Comparison of ENCODE assay signal across 25 cellular contexts in genomic region chr9:34796924-34797323, GRCh38.
DNase-seq lines count a peak whose midpoint lies in the region; ATAC-seq and TF ChIP-seq lines count a peak whose summit lies in the region.
"Had no signal": no experiment of that assay in that cellular context is flagged by ENCODE, and none has a peak within 500 bp of the region (broad histone marks: within the 10 kb centered on the region; RNA-seq: fewer than 3 reads in every experiment).

No MANE protein-coding gene starts in this region.

- 56% methylated on average over 7 of the region's 7 CpGs for WGBS in HUES64
- 58 to 75% methylated on average over 3 to 7 of the region's 7 CpGs for WGBS in endodermal cell (ENCODE audit: insufficient coverage in 1 of 2, insufficient read length in 1 of 2), 2 experiments
- WGBS in adrenal gland, 4 donors = 16 to 23% (median 18%) methylated on average over 5 to 7 of the region's 7 CpGs

- no peaks in the 10 kb centered on the region for H3K4me1 Mint-ChIP-seq in endodermal cell
- no peaks in the 10 kb centered on the region for H3K4me1 Mint-ChIP-seq in CD8-positive, alpha-beta memory T cell
- H3K4me1 Mint-ChIP-seq: T-cell had no signal

- POLR2A ChIA-PET in CD8-positive, alpha-beta memory T cell (lab: Charles Lee) = no interaction called here

- no peak for TF ChIP-seq POLR2A in adrenal gland (IDR thresholded peaks at IDR 0.05)

- H3K27me3 ChIP-seq in HUES64 (ENCODE audit: insufficient read depth, low read length) = no peaks in the 10 kb centered on the region
- peaks cover 7% of the 10 kb centered on the region for H3K27me3 ChIP-seq in endodermal cell (ENCODE audit: control insufficient read depth, insufficient read depth, low read length, poor library complexity, severe bottlenecking)
- peaks cover 16% of the 10 kb centered on the region for H3K27me3 ChIP-seq in CD8-positive, alpha-beta memory T cell (ENCODE audit: insufficient read depth, low read length, poor library complexity, severe bottlenecking)
- H3K27me3 ChIP-seq in adrenal gland = no peaks in the 10 kb centered on the region

- H3K36me3 Mint-ChIP-seq in endodermal cell (ENCODE audit: low read depth) = no peaks in the 10 kb centered on the region
- no peaks in the 10 kb centered on the region for H3K36me3 Mint-ChIP-seq in CD8-positive, alpha-beta memory T cell
- H3K36me3 Mint-ChIP-seq: T-cell had no signal

- CTCF ChIA-PET in CD8-positive, alpha-beta memory T cell (lab: Charles Lee) = interaction anchor here (1.4 kb wide), 1 partner anchor 103 kb away, joined by 3 read pairs; no protein-coding TSS in a partner anchor

- peaks cover 20% of the 10 kb centered on the region for H3K27me3 Mint-ChIP-seq in endodermal cell (ENCODE audit: insufficient read depth)
- H3K27me3 Mint-ChIP-seq in CD8-positive, alpha-beta memory T cell = peaks cover 16 to 73% of the 10 kb centered on the region in 2 donors

- H3K36me3 ChIP-seq in HUES64 (ENCODE audit: insufficient read depth, low read length) (no peaks in the 10 kb centered on the region), endodermal cell (ENCODE audit: control insufficient read depth, insufficient read depth, low read length) (no peaks in the 10 kb centered on the region), adrenal gland (replicated peaks in 1 of 2) (no peaks in the 10 kb centered on the region)
- H3K36me3 ChIP-seq in CD8-positive, alpha-beta memory T cell (ENCODE audit: insufficient read depth, low read length) = no peaks in the 10 kb centered on the region
- H3K36me3 ChIP-seq: HAP-1, heart left ventricle, left lung had no signal

- H3K9ac ChIP-seq in HUES64 (ENCODE audit: low read depth, low read length) = no peak overlapping the region
- no peak overlapping the region for H3K9ac ChIP-seq in endodermal cell (ENCODE audit: extremely low read depth, low read length, poor library complexity, severe bottlenecking)

- no peaks in the 10 kb centered on the region for H3K9me3 ChIP-seq in HUES64 (ENCODE audit: insufficient read depth, low read depth, low read length)
- H3K9me3 ChIP-seq in endodermal cell (ENCODE audit: control insufficient read depth, low read length) = no peaks in the 10 kb centered on the region
- H3K9me3 ChIP-seq in CD8-positive, alpha-beta memory T cell (ENCODE audit: low read length) = no peaks in the 10 kb centered on the region
- peaks cover 0 to 6% (median 0%) of the 10 kb centered on the region in 3 donors for H3K9me3 ChIP-seq in adrenal gland (replicated peaks in 1 of 3)
- H3K9me3 ChIP-seq: HAP-1, heart left ventricle, left lung had no signal

- peak overlapping the region; percentile 4; the same call in 1 of the 2 replicates for H3K4me3 ChIP-seq in HUES64 (ENCODE audit: low read length)
- no peak overlapping the region for H3K4me3 ChIP-seq in endodermal cell (ENCODE audit: low read length)
- no peak overlapping the region for H3K4me3 ChIP-seq in CD8-positive, alpha-beta memory T cell (ENCODE audit: low read length)
- H3K4me3 ChIP-seq in adrenal gland = no peak overlapping the region
- H3K4me3 ChIP-seq: HAP-1, heart left ventricle, K562, left lung had no signal

- H3K27ac Mint-ChIP-seq in endodermal cell = no peak overlapping the region
- no peak overlapping the region for H3K27ac Mint-ChIP-seq in CD8-positive, alpha-beta memory T cell
- H3K27ac Mint-ChIP-seq: activated T-cell treated with anti-CD3 and anti-CD28 coated beads, Interleukin-2, amount 50 U/mL, for 72 hours; progenitor cell of endocrine pancreas; T-cell had no signal

- no peaks in the 10 kb centered on the region for H3K9me3 Mint-ChIP-seq in endodermal cell
- H3K9me3 Mint-ChIP-seq in CD8-positive, alpha-beta memory T cell = no peaks in the 10 kb centered on the region

- H3K27ac ChIP-seq in HUES64 (ENCODE audit: low read depth, low read length) (no peak overlapping the region), endodermal cell (ENCODE audit: low read depth, low read length) (no peak overlapping the region), adrenal gland (no peak overlapping the region)
- H3K27ac ChIP-seq in CD8-positive, alpha-beta memory T cell (ENCODE audit: low read depth, low read length) = no peak overlapping the region
- H3K27ac ChIP-seq: epithelial cell of prostate, heart left ventricle, left lung had no signal

- intact Hi-C loops in adrenal gland (cut with DNase I) = no loop called here

- DNase-seq in Daoy (ENCODE audit: low read depth) (peak; percentile 32), NOMO-1 (lab: John Stamatoyannopoulos, UW; ENCODE audit: unreplicated experiment in 2 of 2) (peak; percentile 46 to 62), endodermal cell (peak; percentile 74), DMS79 treated with DMSO at 0.1 percent for 48 hours (lab: John Stamatoyannopoulos, UW) (no peak), adrenal gland (no peak)
- DNase-seq in CD8-positive, alpha-beta memory T cell = no peak
- DNase-seq: activated naive CD4-positive, alpha-beta T cell treated with anti-CD3 and anti-CD28 coated beads, Interleukin-2, amount 50 U/mL, for 16 hours; activated T-cell treated with anti-CD3 and anti-CD28 coated beads, Interleukin-2, amount 50 U/mL, for 72 hours; aorta; C1 segment of cervical spinal cord; central memory CD4-positive, alpha-beta T cell; heart left ventricle; left lung; NCI-H1092; NCI-H2029 treated with DMSO at 0.1 percent for 48 hours; NCI-H510A; SHP77; substantia nigra; T-cell had no signal

- TF ChIP-seq CTCF in endodermal cell (conservative IDR thresholded peaks at IDR 0.05) = no peak
- no peak for TF ChIP-seq CTCF in adrenal gland (IDR thresholded peaks at IDR 0.05)

- H3K4me1 ChIP-seq in HUES64 (ENCODE audit: insufficient read depth, low read length) (peaks cover 7% of the 10 kb centered on the region; the same call in 1 of the 2 replicates), endodermal cell (ENCODE audit: control insufficient read depth, insufficient read depth, low read length) (no peaks in the 10 kb centered on the region), adrenal gland (replicated peaks in 1 of 2) (no peaks in the 10 kb centered on the region)
- H3K4me1 ChIP-seq in CD8-positive, alpha-beta memory T cell (ENCODE audit: insufficient read depth, low read length) = no peaks in the 10 kb centered on the region
- H3K4me1 ChIP-seq: HAP-1, heart left ventricle, left lung had no signal

- H3K4me3 Mint-ChIP-seq in endodermal cell = no peak overlapping the region
- H3K4me3 Mint-ChIP-seq in CD8-positive, alpha-beta memory T cell = no peak overlapping the region
- H3K4me3 Mint-ChIP-seq: activated T-cell treated with anti-CD3 and anti-CD28 coated beads, Interleukin-2, amount 50 U/mL, for 72 hours; T-cell had no signal

- no peak for ATAC-seq in HG02870 (IDR thresholded peaks at IDR 0.05; ENCODE audit: unreplicated experiment)
- ATAC-seq: activated T-cell treated with anti-CD3 and anti-CD28 coated beads, Interleukin-2, amount 50 U/mL, for 72 hours; heart left ventricle; K562; left lung; T-cell had no signal

Comparison
In these comparisons a context has a peak if more than half of its experiments do, and no peak if none do; other contexts are left out.
1. DNase-seq: peak in Daoy (single experiment), NOMO-1 (2 of 2) and endodermal cell (single experiment); none in CD8-positive, alpha-beta memory T cell (0 of 5), DMS79 treated with DMSO at 0.1 percent for 48 hours (single experiment) and adrenal gland (0 of 7).